Comparison of ENCODE assay signal across 12 cellular contexts in genomic region chr22:20083891-20084546, GRCh38. TPM values are rescaled to one million over a fixed set of nuclear protein-coding genes. Genes with fewer than 3 reads are reported as not detected.
DNase-seq lines count a peak whose midpoint lies in the region; ATAC-seq and TF ChIP-seq lines count a peak whose summit lies in the region.
"Had no signal": no experiment of that assay in that cellular context is flagged by ENCODE, and none has a peak within 500 bp of the region (broad histone marks: within the 10 kb centered on the region; RNA-seq: fewer than 3 reads in every experiment).

No MANE protein-coding gene starts in this region.

- H3K79me1 ChIP-seq in mesendoderm (ENCODE audit: low read length): peaks cover 43% of the 10 kb centered on the region

- peak overlapping the region; percentile 57 for H3K56ac ChIP-seq in mesendoderm (ENCODE audit: low read length)

- peak overlapping the region in 1 of 2 donors; percentile 59 for H3K27ac Mint-ChIP-seq in stimulated activated naive CD8-positive, alpha-beta T cell treated with anti-CD3 and anti-CD28 coated beads, Interleukin-15, amount 100 ng/mL, for 72 hours
- H3K27ac Mint-ChIP-seq in activated CD8-positive, alpha-beta T cell treated with anti-CD3 and anti-CD28 coated beads, Interleukin-2, amount 10 ng/mL, durations not matched to agents 7 days and 5 days: peak overlapping the region; percentile 7

- no peak for TF ChIP-seq POLR2A in esophagus squamous epithelium (IDR thresholded peaks at IDR 0.05)
- no peak for TF ChIP-seq POLR2A in lower leg skin (IDR thresholded peaks at IDR 0.05)
- no peak for TF ChIP-seq POLR2A in transverse colon (IDR thresholded peaks at IDR 0.05)

- H3K9ac ChIP-seq in mesendoderm (ENCODE audit: low read length): peak overlapping the region; percentile 33
- H3K9ac ChIP-seq: parathyroid adenoma had no signal

- H3K9me3 Mint-ChIP-seq in stimulated activated naive CD8-positive, alpha-beta T cell treated with anti-CD3 and anti-CD28 coated beads, Interleukin-15, amount 100 ng/mL, for 72 hours: no peaks in the 10 kb centered on the region
- H3K9me3 Mint-ChIP-seq in activated CD8-positive, alpha-beta T cell treated with anti-CD3 and anti-CD28 coated beads, Interleukin-2, amount 10 ng/mL, durations not matched to agents 7 days and 5 days (ENCODE audit: insufficient read depth): no peaks in the 10 kb centered on the region

- H3K4me1 ChIP-seq in mesendoderm (ENCODE audit: control insufficient read depth, low read depth, low read length) (peaks cover 18% of the 10 kb centered on the region), esophagus squamous epithelium (peaks cover 28 to 53% (median 42%) of the 10 kb centered on the region in 3 donors), transverse colon (peaks cover 22 to 49% (median 30%) of the 10 kb centered on the region in 4 donors)

- H3K27me3 ChIP-seq in mesendoderm (ENCODE audit: insufficient read depth, low read length, poor library complexity) (no peaks in the 10 kb centered on the region), esophagus squamous epithelium (no peaks in the 10 kb centered on the region), transverse colon (no peaks in the 10 kb centered on the region)

- H3K36me3 Mint-ChIP-seq in activated CD8-positive, alpha-beta T cell treated with anti-CD3 and anti-CD28 coated beads, Interleukin-2, amount 10 ng/mL, durations not matched to agents 7 days and 5 days (ENCODE audit: low read depth): peaks cover 52% of the 10 kb centered on the region

- H3K4me3 Mint-ChIP-seq in stimulated activated naive CD8-positive, alpha-beta T cell treated with anti-CD3 and anti-CD28 coated beads, Interleukin-15, amount 100 ng/mL, for 72 hours: peak overlapping the region; percentile 11 to 16
- H3K4me3 Mint-ChIP-seq in activated CD8-positive, alpha-beta T cell treated with anti-CD3 and anti-CD28 coated beads, Interleukin-2, amount 10 ng/mL, durations not matched to agents 7 days and 5 days: no peak overlapping the region

- no peak overlapping the region for H3K4me3 ChIP-seq in mesendoderm (ENCODE audit: low read length)
- no peak overlapping the region for H3K4me3 ChIP-seq in esophagus squamous epithelium
- H3K4me3 ChIP-seq in lower leg skin (ENCODE audit: low read depth, poor library complexity, severe bottlenecking): no peak overlapping the region
- no peak overlapping the region for H3K4me3 ChIP-seq in transverse colon

- H3K4ac ChIP-seq in mesendoderm (ENCODE audit: low read depth, low read length): no peak overlapping the region

- H2BK120ac ChIP-seq in mesendoderm (ENCODE audit: low read depth, low read length): no peak overlapping the region

- POLR2A ChIA-PET in activated CD8-positive, alpha-beta T cell treated with anti-CD3 and anti-CD28 coated beads, Interleukin-2, amount 10 ng/mL, durations not matched to agents 7 days and 5 days (lab: Charles Lee): interaction anchor here (1.4 kb wide), 1 partner anchor 33 kb away, joined by 7 read pairs; the partner anchor contains the start of gene TRMT2A

- no peak overlapping the region for H3K18ac ChIP-seq in mesendoderm (ENCODE audit: low read length)

- peaks cover 62% of the 10 kb centered on the region for H3K79me2 ChIP-seq in mesendoderm (ENCODE audit: control insufficient read depth, insufficient read depth, low read length)

- DNase-seq in stimulated activated naive CD8-positive, alpha-beta T cell treated with anti-CD3 and anti-CD28 coated beads, Interleukin-15, amount 100 ng/mL, for 72 hours: no peak
- DNase-seq in stimulated activated naive CD8-positive, alpha-beta T cell treated with anti-CD3 and anti-CD28 coated beads, Interleukin-15, Interleukin-2, amounts not matched to agents 100 U/mL and 50 U/mL, for 24 hours: no peak
- no peak for DNase-seq in activated CD8-positive, alpha-beta T cell treated with anti-CD3 and anti-CD28 coated beads, Interleukin-2, amount 10 ng/mL, durations not matched to agents 7 days and 5 days
- DNase-seq in mesendoderm (no peak), esophagus squamous epithelium (lab: John Stamatoyannopoulos, UW) (no peak), lower leg skin (ENCODE audit: low spot score in 2 of 2) (no peak), transverse colon (no peak)
- DNase-seq: activated CD8-positive, alpha-beta memory T cell treated with anti-CD3 and anti-CD28 coated beads for 24 hours; effector memory CD4-positive, alpha-beta T cell; NCI-H2107 had no signal

- no peak for TF ChIP-seq EP300 in transverse colon (IDR thresholded peaks at IDR 0.05; ENCODE audit: low read depth)

- peaks cover 81% of the 10 kb centered on the region for H3K4me1 Mint-ChIP-seq in stimulated activated naive CD8-positive, alpha-beta T cell treated with anti-CD3 and anti-CD28 coated beads, Interleukin-15, amount 100 ng/mL, for 72 hours
- peaks cover 64% of the 10 kb centered on the region for H3K4me1 Mint-ChIP-seq in activated CD8-positive, alpha-beta T cell treated with anti-CD3 and anti-CD28 coated beads, Interleukin-2, amount 10 ng/mL, durations not matched to agents 7 days and 5 days (ENCODE audit: low read depth)

- H3K36me3 ChIP-seq in mesendoderm (ENCODE audit: control insufficient read depth, insufficient read depth, low read length) (peaks cover 25% of the 10 kb centered on the region), esophagus squamous epithelium (peaks cover 33 to 39% (median 33%) of the 10 kb centered on the region in 3 donors), transverse colon (peaks cover 0 to 31% (median 4%) of the 10 kb centered on the region in 4 donors)

- no peak for ATAC-seq in stimulated activated naive CD8-positive, alpha-beta T cell treated with anti-CD3 and anti-CD28 coated beads, Interleukin-15, amount 100 ng/mL, for 72 hours
- ATAC-seq in stimulated activated naive CD8-positive, alpha-beta T cell treated with anti-CD3 and anti-CD28 coated beads, Interleukin-15, Interleukin-2, amounts not matched to agents 100 U/mL and 50 U/mL, for 24 hours: no peak
- no peak for ATAC-seq in activated CD8-positive, alpha-beta T cell treated with anti-CD3 and anti-CD28 coated beads, Interleukin-2, amount 10 ng/mL, durations not matched to agents 7 days and 5 days
- no peak for ATAC-seq in SK-N-SH treated with all-trans-retinoic acid at 6 μM for 48 hours

- no CpG with 5 or more reads among the region's 10 CpGs for WGBS in mesendoderm (ENCODE audit: extremely low coverage, insufficient coverage, low lambda C conversion rate)
- 60 to 78% methylated on average over 10 of the region's 10 CpGs for WGBS in esophagus squamous epithelium, 2 donors
- 62 to 68% methylated on average over 10 of the region's 10 CpGs for WGBS in lower leg skin, 2 donors
- WGBS in transverse colon (ENCODE audit: low coverage in 1 of 2), 2 donors: 73 to 90% methylated on average over 2 to 10 of the region's 10 CpGs

- H2BK15ac ChIP-seq in mesendoderm (replicated peaks; ENCODE audit: low read depth): no peak overlapping the region

- H3K27me3 Mint-ChIP-seq in stimulated activated naive CD8-positive, alpha-beta T cell treated with anti-CD3 and anti-CD28 coated beads, Interleukin-15, amount 100 ng/mL, for 72 hours: no peaks in the 10 kb centered on the region
- no peaks in the 10 kb centered on the region for H3K27me3 Mint-ChIP-seq in activated CD8-positive, alpha-beta T cell treated with anti-CD3 and anti-CD28 coated beads, Interleukin-2, amount 10 ng/mL, durations not matched to agents 7 days and 5 days (ENCODE audit: low read depth)

- in situ Hi-C loops in transverse colon (cut with MboI; ENCODE audit: low pct_ligation_motif_present in 1 of 4, low pct_unique_long_range_greater_than_20kb in 1 of 4, low sequenced_read_pairs in 3 of 4): no loop called here

- TF ChIP-seq CTCF in esophagus squamous epithelium (IDR thresholded peaks at IDR 0.05) (no peak), lower leg skin (IDR thresholded peaks at IDR 0.05) (no peak), transverse colon (IDR thresholded peaks at IDR 0.05) (no peak)

- CTCF ChIA-PET in activated CD8-positive, alpha-beta T cell treated with anti-CD3 and anti-CD28 coated beads, Interleukin-2, amount 10 ng/mL, durations not matched to agents 7 days and 5 days (lab: Charles Lee): interaction anchor here (1.0 to 1.7 kb wide), 3 partner anchors 12 to 45 kb away, joined by 4 to 6 read pairs (median 4); no protein-coding TSS in a partner anchor

- no peak overlapping the region for H3K23ac ChIP-seq in mesendoderm (ENCODE audit: low read length)

- H4K8ac ChIP-seq in mesendoderm (ENCODE audit: low read depth, low read length): no peak overlapping the region

- no peak overlapping the region for H2AK5ac ChIP-seq in mesendoderm (ENCODE audit: low read length)

- H3K4me2 ChIP-seq in mesendoderm (ENCODE audit: low read length): no peak overlapping the region

- H3K9me3 ChIP-seq in esophagus squamous epithelium: no peaks in the 10 kb centered on the region
- no peaks in the 10 kb centered on the region for H3K9me3 ChIP-seq in transverse colon

- no peak overlapping the region for H2BK5ac ChIP-seq in mesendoderm (ENCODE audit: low read length)

- intact Hi-C loops in esophagus squamous epithelium (cut with DNase I) (no loop called here), lower leg skin (cut with DNase I; ENCODE audit: low total_unique reads) (no loop called here), transverse colon (cut with DNase I; ENCODE audit: low total_unique reads) (no loop called here)

- no peak overlapping the region for H4K5ac ChIP-seq in mesendoderm (ENCODE audit: low read length)

- H3K27ac ChIP-seq in mesendoderm (ENCODE audit: low read depth, low read length): no peak overlapping the region
- no peak overlapping the region for H3K27ac ChIP-seq in esophagus squamous epithelium
- H3K27ac ChIP-seq in transverse colon: no peak overlapping the region
- H3K27ac ChIP-seq: parathyroid adenoma had no signal

RNA-seq across cellular contexts. Expression of gene DGCR8, which starts 4.0 kb away (rescaled TPM):
- 10 to 100 TPM; 52.3 to 55.2 TPM for total RNA-seq in activated CD8-positive, alpha-beta T cell treated with anti-CD3 and anti-CD28 coated beads, Interleukin-2, amount 10 ng/mL, durations not matched to agents 7 days and 5 days
- polyA plus RNA-seq in mesendoderm (2013, experiment 1 of 2): 26.3 TPM
- polyA plus RNA-seq in mesendoderm (2013, experiment 2 of 2): 27.0 TPM
- 10 to 100 TPM; 13.7 to 33.8 (median 18.7) TPM for total RNA-seq in esophagus squamous epithelium
- total RNA-seq in lower leg skin: 10 to 100 TPM; 14.8 to 28.2 (median 21.8) TPM
- total RNA-seq in transverse colon: 100 to 1,000 TPM in 1 of 4 donors, 10 to 100 TPM in 3; 34.3 to 182 (median 64.7) TPM

RNA-seq across cellular contexts. Expression of gene RANBP1, which starts 31.9 kb away (rescaled TPM):
- total RNA-seq in activated CD8-positive, alpha-beta T cell treated with anti-CD3 and anti-CD28 coated beads, Interleukin-2, amount 10 ng/mL, durations not matched to agents 7 days and 5 days: 100 to 1,000 TPM; 320 to 332 TPM
- polyA plus RNA-seq in mesendoderm (2013, experiment 1 of 2): 750 TPM
- polyA plus RNA-seq in mesendoderm (2013, experiment 2 of 2): 738 TPM
- 100 to 1,000 TPM; 178 to 358 (median 212) TPM for total RNA-seq in esophagus squamous epithelium
- 100 to 1,000 TPM; 104 to 159 (median 119) TPM for total RNA-seq in lower leg skin
- 100 to 1,000 TPM in 3 of 4 donors, 10 to 100 TPM in 1; 45.6 to 128 (median 106) TPM for total RNA-seq in transverse colon

RNA-seq across cellular contexts. Expression of gene TRMT2A, which starts 33.0 kb away (rescaled TPM):
- total RNA-seq in activated CD8-positive, alpha-beta T cell treated with anti-CD3 and anti-CD28 coated beads, Interleukin-2, amount 10 ng/mL, durations not matched to agents 7 days and 5 days: 100 to 1,000 TPM in 1 of 2 experiments, 10 to 100 TPM in 1; 92.1 to 102 TPM
- polyA plus RNA-seq in mesendoderm (2013, experiment 1 of 2): 22.5 TPM
- polyA plus RNA-seq in mesendoderm (2013, experiment 2 of 2): 21.9 TPM
- total RNA-seq in esophagus squamous epithelium: 10 to 100 TPM; 30.9 to 58.6 (median 41.3) TPM
- 10 to 100 TPM; 41.6 to 97.5 (median 52.8) TPM for total RNA-seq in lower leg skin
- total RNA-seq in transverse colon: 10 to 100 TPM; 38.6 to 77.4 (median 46.5) TPM

RNA-seq across cellular contexts. Expression of gene ZDHHC8, which starts 47.6 kb away (rescaled TPM):
- total RNA-seq in activated CD8-positive, alpha-beta T cell treated with anti-CD3 and anti-CD28 coated beads, Interleukin-2, amount 10 ng/mL, durations not matched to agents 7 days and 5 days: 10 to 100 TPM; 60.5 to 65.5 TPM
- polyA plus RNA-seq in mesendoderm (2013, experiment 1 of 2): 24.9 TPM
- polyA plus RNA-seq in mesendoderm (2013, experiment 2 of 2): 24.7 TPM
- total RNA-seq in esophagus squamous epithelium (10 to 100 TPM; 14.7 to 22.9 (median 18.6) TPM), lower leg skin (10 to 100 TPM; 17.8 to 30.0 (median 26.1) TPM), transverse colon (10 to 100 TPM; 14.7 to 56.5 (median 17.1) TPM)
